In the genomic region with DNA sequence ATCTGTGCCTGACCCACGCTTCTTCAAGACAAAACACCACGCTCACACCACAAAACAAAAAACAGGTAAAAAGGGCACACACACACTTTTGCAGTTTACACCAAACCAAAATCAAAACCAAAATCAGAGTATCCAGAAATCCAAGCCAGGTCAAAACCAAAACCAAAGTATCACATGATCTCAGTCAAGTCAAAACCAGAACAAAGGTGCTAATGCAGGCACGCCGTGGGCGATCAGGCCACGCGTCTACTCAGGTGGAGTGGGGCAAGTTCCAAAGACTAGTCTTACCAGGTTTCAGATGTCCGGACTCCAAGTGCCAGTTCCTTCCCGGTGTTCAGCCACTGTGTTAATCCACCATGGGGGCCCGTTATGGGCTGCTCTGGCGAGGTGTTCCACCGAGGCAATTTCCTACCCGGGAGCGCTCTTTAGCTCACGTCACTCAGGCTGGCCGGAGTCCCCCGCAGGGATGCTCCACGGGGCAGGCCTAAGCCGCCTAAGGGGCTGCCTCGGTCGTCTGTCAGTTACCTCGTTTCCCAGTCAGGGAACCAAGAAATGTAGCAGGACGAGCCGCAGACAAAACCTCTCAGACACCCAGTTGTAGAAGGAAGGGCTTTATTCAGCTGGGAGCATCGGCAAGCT, we compare ENCODE assay signal across 12 cellular contexts. TPM values are rescaled to one million over a fixed set of nuclear protein-coding genes. Genes with fewer than 3 reads are reported as not detected.
DNase-seq lines count a peak whose midpoint lies in the region; ATAC-seq and TF ChIP-seq lines count a peak whose summit lies in the region.
"Not testable (repeated sequence)": the region's sequence is repeated elsewhere in the genome, so short reads cannot be mapped to it uniquely, and the experiment has no call there.
"Had no signal": no experiment of that assay in that cellular context is flagged by ENCODE, and none has a peak within 500 bp of the region (broad histone marks: within the 10 kb centered on the region; RNA-seq: fewer than 3 reads in every experiment).

No MANE protein-coding gene starts in this region.

- not testable (repeated sequence) for H3K27me3 Mint-ChIP-seq in activated CD8-positive, alpha-beta memory T cell treated with anti-CD3 and anti-CD28 coated beads, Interleukin-2, amount 10 ng/mL, durations not matched to agents 7 days and 5 days; glutamatergic neuron (ENCODE audit: unreplicated experiment); mesothelial cell of epicardium (ENCODE audit: low read depth)
- H3K27me3 Mint-ChIP-seq in progenitor cell of endocrine pancreas, result peaks cover 12% of the 10 kb centered on the region

- ATAC-seq in activated CD8-positive, alpha-beta memory T cell treated with anti-CD3 and anti-CD28 coated beads, Interleukin-2, amount 10 ng/mL, durations not matched to agents 7 days and 5 days, result peak; percentile 32

- peaks cover 51% of the 10 kb centered on the region for H3K4me1 ChIP-seq in BLaER1
- H3K4me1 ChIP-seq in OCI-LY7 (ENCODE audit: insufficient read depth, low read length, poor library complexity, severe bottlenecking), result not testable (repeated sequence)

- H3K9me3 ChIP-seq in BLaER1; OCI-LY7 (ENCODE audit: low read length): not testable (repeated sequence)

- POLR2A ChIA-PET in OCI-LY7 (lab: Charles Lee), result not testable (repeated sequence)

- not testable (repeated sequence) for H3K36me3 ChIP-seq in BLaER1; OCI-LY7 (ENCODE audit: insufficient read depth, low read length)

- peak overlapping the region; percentile 54 for H3K4me2 ChIP-seq in BLaER1
- not testable (repeated sequence) for H3K4me2 ChIP-seq in OCI-LY7 (ENCODE audit: low read length)

- CTCF ChIA-PET in OCI-LY7 (lab: Charles Lee; ENCODE audit: unreplicated experiment); activated CD8-positive, alpha-beta memory T cell treated with anti-CD3 and anti-CD28 coated beads, Interleukin-2, amount 10 ng/mL, durations not matched to agents 7 days and 5 days (lab: Charles Lee): not testable (repeated sequence)

- BruUV-seq in OCI-LY7 (replicated peaks; lab: Mats Ljungman, UMichigan), result not testable (repeated sequence)

- H3K9ac ChIP-seq in BLaER1, result peak overlapping the region; percentile 65

- H3K27ac Mint-ChIP-seq in activated CD8-positive, alpha-beta memory T cell treated with anti-CD3 and anti-CD28 coated beads, Interleukin-2, amount 10 ng/mL, durations not matched to agents 7 days and 5 days; progenitor cell of endocrine pancreas: not testable (repeated sequence)
- peak overlapping the region; percentile 52 for H3K27ac Mint-ChIP-seq in glutamatergic neuron (ENCODE audit: unreplicated experiment)
- H3K27ac Mint-ChIP-seq in mesothelial cell of epicardium, result peak overlapping the region; percentile 70

- H3K9me3 Mint-ChIP-seq in activated CD8-positive, alpha-beta memory T cell treated with anti-CD3 and anti-CD28 coated beads, Interleukin-2, amount 10 ng/mL, durations not matched to agents 7 days and 5 days (ENCODE audit: low read depth); glutamatergic neuron (ENCODE audit: unreplicated experiment); mesothelial cell of epicardium; progenitor cell of endocrine pancreas (ENCODE audit: low read depth): not testable (repeated sequence)

- DNase-seq in GM13977 (ENCODE audit: low spot score) (peak; percentile 57), ecto neural progenitor cell (ENCODE audit: low spot score) (peak; percentile 47)
- DNase-seq in OCI-LY7 (ENCODE audit: low spot score); activated CD8-positive, alpha-beta memory T cell treated with anti-CD3 and anti-CD28 coated beads, Interleukin-2, amount 10 ng/mL, durations not matched to agents 7 days and 5 days; glutamatergic neuron; mesothelial cell of epicardium (ENCODE audit: low spot score in 2 of 2, unreplicated experiment in 2 of 2); progenitor cell of endocrine pancreas (ENCODE audit: low spot score, unreplicated experiment): not testable (repeated sequence)

- not testable (repeated sequence) for H3K27me3 ChIP-seq in BLaER1

- H2AFZ ChIP-seq in OCI-LY7 (ENCODE audit: low read length), result not testable (repeated sequence)

- H3K27ac ChIP-seq in BLaER1 (peak overlapping the region; percentile 78), OCI-LY7 (ENCODE audit: low read depth, low read length, poor library complexity, severe bottlenecking) (peak overlapping the region; percentile 38)

- H3K4me3 ChIP-seq in BLaER1; OCI-LY7 (ENCODE audit: low read depth, low read length, poor library complexity, severe bottlenecking): not testable (repeated sequence)

- intact Hi-C loops in OCI-LY7 (cut with micrococcal nuclease; ENCODE audit: unreplicated experiment), result not testable (repeated sequence)

- H4K20me1 ChIP-seq in BLaER1; OCI-LY7 (ENCODE audit: insufficient read depth, low read length): not testable (repeated sequence)

- not testable (repeated sequence) for H3K4me3 Mint-ChIP-seq in activated CD8-positive, alpha-beta memory T cell treated with anti-CD3 and anti-CD28 coated beads, Interleukin-2, amount 10 ng/mL, durations not matched to agents 7 days and 5 days; mesothelial cell of epicardium
- H3K4me3 Mint-ChIP-seq in glutamatergic neuron (ENCODE audit: unreplicated experiment) (peak overlapping the region; percentile 63), progenitor cell of endocrine pancreas (ENCODE audit: low read depth) (peak overlapping the region; percentile 25)

- in situ Hi-C loops in GM13977 (cut with MboI; ENCODE audit: low pct_unique_long_range_greater_than_20kb, low sequenced_read_pairs, unreplicated experiment), result not testable (repeated sequence)

- peaks cover 22% of the 10 kb centered on the region for H3K4me1 Mint-ChIP-seq in activated CD8-positive, alpha-beta memory T cell treated with anti-CD3 and anti-CD28 coated beads, Interleukin-2, amount 10 ng/mL, durations not matched to agents 7 days and 5 days
- H3K4me1 Mint-ChIP-seq in glutamatergic neuron (ENCODE audit: low read depth, unreplicated experiment) (peaks cover 20% of the 10 kb centered on the region), mesothelial cell of epicardium (peaks cover 27% of the 10 kb centered on the region), progenitor cell of endocrine pancreas (ENCODE audit: low read depth) (peaks cover 20% of the 10 kb centered on the region)

- H3K36me3 Mint-ChIP-seq in activated CD8-positive, alpha-beta memory T cell treated with anti-CD3 and anti-CD28 coated beads, Interleukin-2, amount 10 ng/mL, durations not matched to agents 7 days and 5 days; glutamatergic neuron (ENCODE audit: unreplicated experiment); mesothelial cell of epicardium; progenitor cell of endocrine pancreas (ENCODE audit: insufficient read depth): not testable (repeated sequence)

- TF ChIP-seq CTCF in GM13977 (IDR thresholded peaks at IDR 0.05; ENCODE audit: extremely low read depth, insufficient read depth, missing control alignments); OCI-LY7 (conservative IDR thresholded peaks at IDR 0.05; ENCODE audit: low read length); glutamatergic neuron (IDR thresholded peaks at IDR 0.05; ENCODE audit: partially characterized antibody, unreplicated experiment); mesothelial cell of epicardium (IDR thresholded peaks at IDR 0.05; ENCODE audit: unreplicated experiment); progenitor cell of endocrine pancreas (IDR thresholded peaks at IDR 0.05; ENCODE audit: unreplicated experiment): not testable (repeated sequence)

- H3K9me2 ChIP-seq in OCI-LY7 (ENCODE audit: insufficient read depth, low read length), result not testable (repeated sequence)

- H3K79me2 ChIP-seq in OCI-LY7 (ENCODE audit: insufficient read depth, low read depth, low read length), result not testable (repeated sequence)

RNA-seq across cellular contexts. Expression of a gene that starts 3.1 kb away (rescaled TPM):
- total RNA-seq in OCI-LY7 (2014; rRNA removed; shearing (Covaris generic)), result not detected in 2 replicates
- total RNA-seq in OCI-LY7 (2022) (not detected in 2 replicates), glutamatergic neuron (ENCODE audit: unreplicated experiment) (38.4 TPM), mesothelial cell of epicardium (10.9 to 12.3 TPM (median 11.3 TPM) in 3 replicates), progenitor cell of endocrine pancreas (15.1 and 18.1 TPM in 2 replicates)
- not detected for total RNA-seq in activated CD8-positive, alpha-beta memory T cell treated with anti-CD3 and anti-CD28 coated beads, Interleukin-2, amount 10 ng/mL, durations not matched to agents 7 days and 5 days
- total RNA-seq: B cell; CD8-positive, alpha-beta T cell; H4 had no signal

RNA-seq across cellular contexts. Expression of a gene that starts 10.9 kb away (rescaled TPM):
- 165 and 196 TPM in 2 replicates for total RNA-seq in OCI-LY7 (2014; rRNA removed; shearing (Covaris generic))
- 116 and 143 TPM in 2 replicates for total RNA-seq in OCI-LY7 (2022)
- 100 to 1,000 TPM in 1 of 2 experiments, 10 to 100 TPM in 1; 95.2 to 130 TPM for total RNA-seq in activated CD8-positive, alpha-beta memory T cell treated with anti-CD3 and anti-CD28 coated beads, Interleukin-2, amount 10 ng/mL, durations not matched to agents 7 days and 5 days
- 98.6 TPM for total RNA-seq in glutamatergic neuron (ENCODE audit: unreplicated experiment)
- 87.9 to 98.2 TPM (median 94.7 TPM) in 3 replicates for total RNA-seq in mesothelial cell of epicardium
- total RNA-seq in progenitor cell of endocrine pancreas, result 104 and 109 TPM in 2 replicates

RNA-seq across cellular contexts. Expression of a gene that starts 17.5 kb away (rescaled TPM):
- total RNA-seq in OCI-LY7 (2014; rRNA removed; shearing (Covaris generic)), result not detected in 2 replicates
- total RNA-seq in OCI-LY7 (2022) (not detected in 2 replicates), glutamatergic neuron (ENCODE audit: unreplicated experiment) (56.9 TPM), mesothelial cell of epicardium (57.0 to 59.1 TPM (median 57.7 TPM) in 3 replicates), progenitor cell of endocrine pancreas (29.7 and 36.8 TPM in 2 replicates)
- total RNA-seq in activated CD8-positive, alpha-beta memory T cell treated with anti-CD3 and anti-CD28 coated beads, Interleukin-2, amount 10 ng/mL, durations not matched to agents 7 days and 5 days, result under 1 TPM; 0.20 to 0.28 TPM
- total RNA-seq: B cell; CD8-positive, alpha-beta T cell had no signal

RNA-seq across cellular contexts. Expression of a gene that starts 18.8 kb away (rescaled TPM):
- 297 and 307 TPM in 2 replicates for total RNA-seq in OCI-LY7 (2014; rRNA removed; shearing (Covaris generic))
- total RNA-seq in OCI-LY7 (2022) (213 and 238 TPM in 2 replicates), glutamatergic neuron (ENCODE audit: unreplicated experiment) (394 TPM), mesothelial cell of epicardium (396 to 423 TPM (median 405 TPM) in 3 replicates), progenitor cell of endocrine pancreas (381 and 386 TPM in 2 replicates)
- total RNA-seq in activated CD8-positive, alpha-beta memory T cell treated with anti-CD3 and anti-CD28 coated beads, Interleukin-2, amount 10 ng/mL, durations not matched to agents 7 days and 5 days, result 100 to 1,000 TPM; 120 to 124 TPM

RNA-seq across cellular contexts. Expression of a gene that starts 31.5 kb away (rescaled TPM):
- total RNA-seq in OCI-LY7 (2014; rRNA removed; shearing (Covaris generic)), result 1.6 TPM in 1 of 2 replicates, not detected in the other
- 2.1 and 3.0 TPM in 2 replicates for total RNA-seq in OCI-LY7 (2022)
- total RNA-seq in activated CD8-positive, alpha-beta memory T cell treated with anti-CD3 and anti-CD28 coated beads, Interleukin-2, amount 10 ng/mL, durations not matched to agents 7 days and 5 days, result under 1 TPM; 0.38 to 0.87 TPM
- 10.2 TPM for total RNA-seq in glutamatergic neuron (ENCODE audit: unreplicated experiment)
- 2.2 to 3.9 TPM (median 2.9 TPM) in 3 replicates for total RNA-seq in mesothelial cell of epicardium
- 1.6 and 1.9 TPM in 2 replicates for total RNA-seq in progenitor cell of endocrine pancreas
- total RNA-seq: H4, M059J had no signal

Comparison
In these comparisons a context has a peak if more than half of its experiments do, and no peak if none do; other contexts are left out.
1. RNA of a gene that starts 3.1 kb away (total RNA-seq): 38.4 TPM in glutamatergic neuron (single experiment), 15.1 to 18.1 TPM in progenitor cell of endocrine pancreas and 10.9 to 12.3 TPM in mesothelial cell of epicardium; not detected in OCI-LY7 and not detected in activated CD8-positive, alpha-beta memory T cell treated with anti-CD3 and anti-CD28 coated beads, Interleukin-2, amount 10 ng/mL, durations not matched to agents 7 days and 5 days; every median in the first group is over 10 times any median in the second.
2. RNA of a gene that starts 17.5 kb away (total RNA-seq): 57.0 to 59.1 TPM in mesothelial cell of epicardium, 56.9 TPM in glutamatergic neuron (single experiment) and 29.7 to 36.8 TPM in progenitor cell of endocrine pancreas; 0.20 to 0.28 TPM in activated CD8-positive, alpha-beta memory T cell treated with anti-CD3 and anti-CD28 coated beads, Interleukin-2, amount 10 ng/mL, durations not matched to agents 7 days and 5 days and not detected in OCI-LY7; every median in the first group is over 10 times any median in the second.